ENCODE assay signal across 8 cellular contexts in the genomic region with DNA sequence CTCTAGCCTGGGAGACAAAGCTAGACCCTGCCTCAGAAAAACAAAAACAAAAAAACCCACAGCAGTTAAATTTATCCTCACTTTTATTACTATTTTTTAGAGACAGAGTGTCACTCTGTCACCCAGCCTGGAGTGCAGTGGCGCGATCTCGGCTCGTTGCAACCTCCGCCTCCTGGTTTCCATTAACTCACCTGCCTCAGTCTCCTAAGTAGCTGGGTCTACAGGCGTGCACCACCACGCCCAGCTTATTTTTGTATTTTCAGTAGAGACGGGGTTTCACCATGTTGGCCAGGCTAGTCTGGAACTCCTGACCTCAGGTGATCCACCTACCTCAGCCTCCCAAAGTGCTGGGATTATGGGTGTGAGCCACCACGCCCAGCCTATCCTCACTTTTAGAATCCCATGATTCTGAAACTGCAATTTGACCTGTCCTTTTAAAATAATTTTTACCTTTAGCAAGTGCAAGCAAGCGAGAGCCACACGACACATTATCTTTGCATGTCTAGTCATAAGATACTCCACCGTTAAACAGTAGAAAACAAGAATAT. TPM values are rescaled to one million over a fixed set of nuclear protein-coding genes. Genes with fewer than 3 reads are reported as not detected.
DNase-seq lines count a peak whose midpoint lies in the region; ATAC-seq and TF ChIP-seq lines count a peak whose summit lies in the region.
"Not testable (repeated sequence)": the region's sequence is repeated elsewhere in the genome, so short reads cannot be mapped to it uniquely, and the experiment has no call there.

No MANE protein-coding gene starts in this region.

- not testable (repeated sequence) for BruUV-seq in PC-9 (replicated peaks; lab: Mats Ljungman, UMichigan); mammary epithelial cell (replicated peaks; lab: Mats Ljungman, UMichigan)

- not testable (repeated sequence) for H3K9me3 ChIP-seq in PC-9 (ENCODE audit: insufficient read depth, low read depth); mammary epithelial cell (replicated peaks; ENCODE audit: insufficient read depth, low read length)

- TF ChIP-seq CTCF in CD14-positive monocyte (IDR thresholded peaks at IDR 0.05); HFFc6 (IDR thresholded peaks at IDR 0.05); PC-9 (conservative IDR thresholded peaks at IDR 0.05); mammary epithelial cell (conservative IDR thresholded peaks at IDR 0.05 in 1 of 2, IDR thresholded peaks at IDR 0.05 in 1 of 2; ENCODE audit: extremely low read depth in 1 of 2, insufficient read depth in 1 of 2, low read depth in 1 of 2, low read length in 2 of 2); fibroblast of the aortic adventitia (IDR thresholded peaks at IDR 0.05; ENCODE audit: insufficient read depth, low read length): not testable (repeated sequence)

- not testable (repeated sequence) for H3K27me3 ChIP-seq in PC-9 (ENCODE audit: insufficient read depth, low read depth); mammary epithelial cell (ENCODE audit: insufficient read depth, low read length)

- in situ Hi-C loops in mammary epithelial cell (cut with MboI; ENCODE audit: low sequenced_read_pairs in 2 of 2), result not testable (repeated sequence)

- H3K9ac ChIP-seq in mammary epithelial cell (ENCODE audit: insufficient read depth, low read length), result not testable (repeated sequence)

- peak overlapping the region in 6 of 7 donors; percentile 47 to 91 (median 80) for H3K27ac Mint-ChIP-seq in CD14-positive monocyte
- peak overlapping the region; percentile 83 for H3K27ac Mint-ChIP-seq in HFFc6
- H3K27ac Mint-ChIP-seq in activated T-cell treated with anti-CD3 and anti-CD28 coated beads, Interleukin-2, amount 50 U/mL, for 24 hours, result peak overlapping the region; percentile 94
- H3K27ac Mint-ChIP-seq in naive thymus-derived CD8-positive, alpha-beta T cell, result peak overlapping the region; percentile 91 to 98 (median 94)
- H3K27ac Mint-ChIP-seq in stimulated activated memory B cell treated with anti-CD40 and anti-IgM and Interleukin-4, amounts not matched to agents 10 μg/mL and 1 μg/mL and 100 μg/mL, for 72 hours, result peak overlapping the region; percentile 88

- H3K4me3 ChIP-seq in PC-9, result peak overlapping the region; percentile 75; the same call in 1 of the 2 replicates
- H3K4me3 ChIP-seq in mammary epithelial cell (replicated peaks in 1 of 3; ENCODE audit: insufficient read depth in 1 of 3, low read depth in 2 of 3, low read length in 3 of 3), result peak overlapping the region in 2 of 3 experiments; percentile 82 to 92
- H3K4me3 ChIP-seq in fibroblast of the aortic adventitia (ENCODE audit: low read depth, low read length), result peak overlapping the region; percentile 81

- not testable (repeated sequence) for DNase-seq in CD14-positive monocyte (ENCODE audit: low spot score); HFFc6; PC-9; activated T-cell treated with anti-CD3 and anti-CD28 coated beads, Interleukin-2, amount 50 U/mL, for 24 hours; mammary epithelial cell; fibroblast of the aortic adventitia (ENCODE audit: low read depth); naive thymus-derived CD8-positive, alpha-beta T cell

- intact Hi-C loops in CD14-positive monocyte (cut with micrococcal nuclease), result loop anchor here in 1 of 2 donors (5.0 kb wide), 1 partner anchor 141 kb away; a partner anchor contains a TSS
- intact Hi-C loops in PC-9 (cut with micrococcal nuclease; ENCODE audit: unreplicated experiment); mammary epithelial cell (cut with micrococcal nuclease): not testable (repeated sequence)

- not testable (repeated sequence) for H3K9me3 Mint-ChIP-seq in CD14-positive monocyte; HFFc6; activated T-cell treated with anti-CD3 and anti-CD28 coated beads, Interleukin-2, amount 50 U/mL, for 24 hours; naive thymus-derived CD8-positive, alpha-beta T cell; stimulated activated memory B cell treated with anti-CD40 and anti-IgM and Interleukin-4, amounts not matched to agents 10 μg/mL and 1 μg/mL and 100 μg/mL, for 72 hours

- peaks cover 21% of the 10 kb centered on the region for H4K20me1 ChIP-seq in PC-9 (ENCODE audit: insufficient read depth)
- H4K20me1 ChIP-seq in mammary epithelial cell (ENCODE audit: insufficient read depth, low read length), result not testable (repeated sequence)

- not testable (repeated sequence) for ATAC-seq in naive thymus-derived CD8-positive, alpha-beta T cell; stimulated activated memory B cell treated with anti-CD40 and anti-IgM and Interleukin-4, amounts not matched to agents 10 μg/mL and 1 μg/mL and 100 μg/mL, for 72 hours

- dilution Hi-C loops in mammary epithelial cell (cut with HindIII; ENCODE audit: low sequenced_read_pairs), result not testable (repeated sequence)

- CTCF ChIA-PET in PC-9 (lab: Charles Lee); mammary epithelial cell (lab: Charles Lee; ENCODE audit: low non-redundant PET): not testable (repeated sequence)

- H3K4me1 ChIP-seq in PC-9 (replicated peaks; ENCODE audit: insufficient read depth), result peaks cover 13% of the 10 kb centered on the region
- H3K4me1 ChIP-seq in mammary epithelial cell (ENCODE audit: insufficient read depth, low read length), result not testable (repeated sequence)

- not testable (repeated sequence) for H3F3A ChIP-seq in PC-9 (ENCODE audit: insufficient read depth, low read depth)

- H3K4me2 ChIP-seq in PC-9 (peak overlapping the region; percentile 97), mammary epithelial cell (ENCODE audit: insufficient read depth, low read depth, low read length) (peak overlapping the region; percentile 88)

- H3K27me3 Mint-ChIP-seq in CD14-positive monocyte (ENCODE audit: low read depth in 3 of 3); HFFc6 (ENCODE audit: insufficient read depth); activated T-cell treated with anti-CD3 and anti-CD28 coated beads, Interleukin-2, amount 50 U/mL, for 24 hours; naive thymus-derived CD8-positive, alpha-beta T cell; stimulated activated memory B cell treated with anti-CD40 and anti-IgM and Interleukin-4, amounts not matched to agents 10 μg/mL and 1 μg/mL and 100 μg/mL, for 72 hours: not testable (repeated sequence)

- H3K36me3 Mint-ChIP-seq in CD14-positive monocyte (peaks cover 8 to 26% of the 10 kb centered on the region in 2 donors), HFFc6 (ENCODE audit: low read depth) (peaks cover 23% of the 10 kb centered on the region)
- peaks cover 70% of the 10 kb centered on the region for H3K36me3 Mint-ChIP-seq in activated T-cell treated with anti-CD3 and anti-CD28 coated beads, Interleukin-2, amount 50 U/mL, for 24 hours (ENCODE audit: low read depth)
- H3K36me3 Mint-ChIP-seq in naive thymus-derived CD8-positive, alpha-beta T cell, result peaks cover 0 to 17% (median 0%) of the 10 kb centered on the region in 3 donors
- H3K36me3 Mint-ChIP-seq in stimulated activated memory B cell treated with anti-CD40 and anti-IgM and Interleukin-4, amounts not matched to agents 10 μg/mL and 1 μg/mL and 100 μg/mL, for 72 hours, result not testable (repeated sequence)

- H3K9me2 ChIP-seq in PC-9 (ENCODE audit: insufficient read depth), result not testable (repeated sequence)

- POLR2A ChIA-PET in PC-9 (lab: Charles Lee; ENCODE audit: unreplicated experiment), result not testable (repeated sequence)
- POLR2A ChIA-PET in naive thymus-derived CD8-positive, alpha-beta T cell (lab: Charles Lee), result interaction anchor here (1.6 to 10.0 kb wide), 3 partner anchors 13 to 43 kb away, joined by 10 to 265 read pairs (median 47); no protein-coding TSS in a partner anchor

- WGBS in mammary epithelial cell (ENCODE audit: low coverage, missing lambda C conversion rate), result 95% methylated on average over 12 of the region's 12 CpGs

- H3K4me3 Mint-ChIP-seq in CD14-positive monocyte, result peak overlapping the region in 1 of 2 donors; percentile 37
- H3K4me3 Mint-ChIP-seq in HFFc6, result peak overlapping the region; percentile 94
- H3K4me3 Mint-ChIP-seq in activated T-cell treated with anti-CD3 and anti-CD28 coated beads, Interleukin-2, amount 50 U/mL, for 24 hours, result peak overlapping the region; percentile 92
- H3K4me3 Mint-ChIP-seq in naive thymus-derived CD8-positive, alpha-beta T cell, result peak overlapping the region; percentile 72 to 98 (median 94)
- H3K4me3 Mint-ChIP-seq in stimulated activated memory B cell treated with anti-CD40 and anti-IgM and Interleukin-4, amounts not matched to agents 10 μg/mL and 1 μg/mL and 100 μg/mL, for 72 hours, result peak overlapping the region; percentile 92

- not testable (repeated sequence) for H2AFZ ChIP-seq in PC-9; mammary epithelial cell (ENCODE audit: low read depth, low read length)

- H3K36me3 ChIP-seq in PC-9 (ENCODE audit: low read depth); mammary epithelial cell (ENCODE audit: insufficient read depth, low read length): not testable (repeated sequence)

- H3K79me2 ChIP-seq in PC-9 (ENCODE audit: low read depth), result peaks cover 69% of the 10 kb centered on the region
- peaks cover 88% of the 10 kb centered on the region for H3K79me2 ChIP-seq in mammary epithelial cell (ENCODE audit: insufficient read depth, low read length)

- H3K4me1 Mint-ChIP-seq in CD14-positive monocyte (peaks cover 35% of the 10 kb centered on the region), HFFc6 (ENCODE audit: low read depth) (peaks cover 17% of the 10 kb centered on the region)
- H3K4me1 Mint-ChIP-seq in activated T-cell treated with anti-CD3 and anti-CD28 coated beads, Interleukin-2, amount 50 U/mL, for 24 hours (ENCODE audit: low read depth), result peaks cover 53% of the 10 kb centered on the region
- H3K4me1 Mint-ChIP-seq in naive thymus-derived CD8-positive, alpha-beta T cell, result peaks cover 30 to 60% (median 57%) of the 10 kb centered on the region in 4 donors
- peaks cover 53% of the 10 kb centered on the region for H3K4me1 Mint-ChIP-seq in stimulated activated memory B cell treated with anti-CD40 and anti-IgM and Interleukin-4, amounts not matched to agents 10 μg/mL and 1 μg/mL and 100 μg/mL, for 72 hours

- H3K27ac ChIP-seq in PC-9; mammary epithelial cell (ENCODE audit: insufficient read depth, low read depth, low read length): not testable (repeated sequence)

RNA-seq across cellular contexts. Expression of a gene that starts 2.6 kb away (rescaled TPM):
- polyA plus RNA-seq in CD14-positive monocyte, result 10 to 100 TPM; 13.3 to 15.7 TPM
- total RNA-seq in HFFc6 (2021; fragmentation: NEBNext Ultra II Directional; extraction: Animal tissue kit (Norgen Biotek cat#: 25700)), result 10 to 100 TPM; 57.0 to 70.8 (median 68.1) TPM
- 32.3 and 35.8 TPM in 2 replicates for total RNA-seq in PC-9 (2021)
- 10 to 100 TPM; 42.3 to 67.0 TPM for total RNA-seq in mammary epithelial cell
- 30.3 TPM for polyA plus RNA-seq in mammary epithelial cell
- 33.8 TPM for polyA minus RNA-seq in mammary epithelial cell
- 43.3 and 47.3 TPM in 2 replicates for total RNA-seq in fibroblast of the aortic adventitia (ENCODE audit: low replicate concordance)
- 100 to 1,000 TPM in 1 of 2 experiments, 10 to 100 TPM in 1; 93.2 to 102 TPM for total RNA-seq in naive thymus-derived CD8-positive, alpha-beta T cell
- polyA plus RNA-seq in naive thymus-derived CD8-positive, alpha-beta T cell, result 10 to 100 TPM; 15.0 to 16.5 (median 16.2) TPM
